ENCODE assay signal across 1 cellular context in genomic region chr13:37049810-37050209, GRCh38.
TF ChIP-seq lines count a peak whose summit lies in the region.

No MANE protein-coding gene starts in this region.

TF ChIP-seq in SK-N-SH treated with all-trans-retinoic acid at 6 μM for 48 hours, 23 proteins besides CTCF, POLR2A, EP300 and RAD21 (continued from another document):
- TF ChIP-seq POU6F1 (CRISPR knock-in tag; IDR thresholded peaks at IDR 0.05; ENCODE audit: borderline replicate concordance, low read depth) (no peak), TSHZ2 (CRISPR knock-in tag; IDR thresholded peaks at IDR 0.05) (no peak)
